In genomic region chr11:100863080-100863581, GRCh38 we compare ENCODE assay signal across 1 cellular context.
A peak's percentile ranks its signal among the peaks of the same experiment; 100 is the strongest.
TF ChIP-seq lines count a peak whose summit lies in the region.

No MANE protein-coding gene starts in this region.

TF ChIP-seq in K562, 482 proteins besides CTCF, POLR2A, EP300 and RAD21 (continued from another document and continues in another):
- TF ChIP-seq MLLT1 (IDR thresholded peaks at IDR 0.05): no peak
- peak in 1 of 2 experiments; percentile 46; a peak in 1 of 3 replicates for TF ChIP-seq CBX3 (IDR thresholded peaks at IDR 0.05; ENCODE audit: borderline replicate concordance in 1 of 2, low read length in 2 of 2)
- no peak for TF ChIP-seq ZNF197 (CRISPR knock-in tag; IDR thresholded peaks at IDR 0.05; ENCODE audit: low read depth)
- TF ChIP-seq CREB3L1 (IDR thresholded peaks at IDR 0.05; ENCODE audit: borderline replicate concordance, low read depth): no peak
- no peak for TF ChIP-seq MXI1 (IDR thresholded peaks at IDR 0.05; ENCODE audit: low read depth, low read length)
- TF ChIP-seq XRCC5 (IDR thresholded peaks at IDR 0.05; ENCODE audit: low read depth, low read length): no peak
- TF ChIP-seq PKNOX1 (IDR thresholded peaks at IDR 0.05): no peak; the same call in 1 of the 2 replicates
- no peak for TF ChIP-seq PHB (CRISPR knock-in tag; IDR thresholded peaks at IDR 0.05)
- no peak for TF ChIP-seq COPS2 (conservative IDR thresholded peaks at IDR 0.05)
- TF ChIP-seq SAFB (IDR thresholded peaks at IDR 0.05; ENCODE audit: borderline replicate concordance, low read depth, low read length): no peak
- TF ChIP-seq MCM3 (IDR thresholded peaks at IDR 0.05): no peak
- no peak for TF ChIP-seq ZNF449 (CRISPR knock-in tag; IDR thresholded peaks at IDR 0.05)
- no peak for TF ChIP-seq ZNF717 (CRISPR knock-in tag; IDR thresholded peaks at IDR 0.05)
- TF ChIP-seq NFXL1 (CRISPR knock-in tag; IDR thresholded peaks at IDR 0.05): no peak
- TF ChIP-seq ZNF398 (CRISPR knock-in tag; IDR thresholded peaks at IDR 0.05): no peak
- TF ChIP-seq ZNF445 (CRISPR knock-in tag; IDR thresholded peaks at IDR 0.05; ENCODE audit: low read depth): no peak
- no peak for TF ChIP-seq NFRKB (IDR thresholded peaks at IDR 0.05; ENCODE audit: low read depth)
- no peak for TF ChIP-seq HBP1 (CRISPR knock-in tag; IDR thresholded peaks at IDR 0.05)
- peak; percentile 68 for TF ChIP-seq PRDM10 (IDR thresholded peaks at IDR 0.05; ENCODE audit: partially characterized antibody)
- TF ChIP-seq ETS2 (tag; IDR thresholded peaks at IDR 0.05; ENCODE audit: borderline replicate concordance, poor library complexity, severe bottlenecking): no peak
- no peak for TF ChIP-seq CHD4 (IDR thresholded peaks at IDR 0.05; ENCODE audit: insufficient read depth, insufficient replicate concordance, low read depth, low read length, poor library complexity, severe bottlenecking)
- TF ChIP-seq THRB (CRISPR knock-in tag; conservative IDR thresholded peaks at IDR 0.05): no peak
- TF ChIP-seq KDM2B (CRISPR knock-in tag; IDR thresholded peaks at IDR 0.05): no peak
- TF ChIP-seq PTBP1 (IDR thresholded peaks at IDR 0.05; ENCODE audit: low read depth, low read length): no peak
- no peak for TF ChIP-seq RBM25 (IDR thresholded peaks at IDR 0.05; ENCODE audit: low read depth, low read length, severe bottlenecking)
- TF ChIP-seq HMGXB4 (CRISPR knock-in tag; IDR thresholded peaks at IDR 0.05): no peak
- no peak for TF ChIP-seq ETV6 (IDR thresholded peaks at IDR 0.05; ENCODE audit: borderline replicate concordance in 1 of 2, low read depth in 2 of 2, low read length in 1 of 2)
- no peak for TF ChIP-seq ETV6 (CRISPR knock-in tag; IDR thresholded peaks at IDR 0.05; ENCODE audit: borderline replicate concordance)
- TF ChIP-seq FOSL1 (tag; conservative IDR thresholded peaks at IDR 0.05): peak; percentile 53
- peak; percentile 71 to 76; a peak in 3 of 4 replicates for TF ChIP-seq KDM1A (IDR thresholded peaks at IDR 0.05)
- TF ChIP-seq HDAC8 (tag; IDR thresholded peaks at IDR 0.05): no peak
- TF ChIP-seq TCFL5 (CRISPR knock-in tag; conservative IDR thresholded peaks at IDR 0.05): no peak
- TF ChIP-seq JUND (IDR thresholded peaks at IDR 0.05; ENCODE audit: borderline replicate concordance, low read depth, low read length): peak; percentile 43; the same call in 1 of the 2 replicates
- peak; percentile 36; the same call in 1 of the 3 replicates for TF ChIP-seq JUND (tag; IDR thresholded peaks at IDR 0.05; ENCODE audit: borderline replicate concordance, low read depth, low read length)
- TF ChIP-seq SRSF7 (optimal IDR thresholded peaks at IDR 0.05; ENCODE audit: low read depth, low read length): no peak
- no peak for TF ChIP-seq ZBTB2 (IDR thresholded peaks at IDR 0.05)
- TF ChIP-seq ZNF239 (CRISPR knock-in tag; IDR thresholded peaks at IDR 0.05): no peak; the same call in 1 of the 2 replicates
- 0 out of 2 replicates have a peak, but pooled peaks have one; percentile 60 for TF ChIP-seq NCOA1 (IDR thresholded peaks at IDR 0.05; ENCODE audit: low read depth)
- no peak for TF ChIP-seq HIVEP1 (CRISPR knock-in tag; IDR thresholded peaks at IDR 0.05)
- no peak for TF ChIP-seq SIX5 (IDR thresholded peaks at IDR 0.05; ENCODE audit: borderline replicate concordance in 1 of 2, insufficient read depth in 1 of 2, low read depth in 1 of 2, low read length in 2 of 2)
- TF ChIP-seq HDAC3 (IDR thresholded peaks at IDR 0.05; ENCODE audit: borderline replicate concordance, partially characterized antibody): no peak
- TF ChIP-seq MYC (IDR thresholded peaks at IDR 0.05; ENCODE audit: low read depth, low read length): no peak
- TF ChIP-seq MYC (CRISPR knock-in tag; IDR thresholded peaks at IDR 0.05; ENCODE audit: borderline replicate concordance, low read depth): no peak
- no peak for TF ChIP-seq HNRNPH1 (optimal IDR thresholded peaks at IDR 0.05; ENCODE audit: low read depth, low read length)
- TF ChIP-seq SRSF1 (IDR thresholded peaks at IDR 0.05; ENCODE audit: low read depth, low read length): no peak
- TF ChIP-seq SPI1 (IDR thresholded peaks at IDR 0.05; ENCODE audit: borderline replicate concordance, low read depth, low read length): no peak
- TF ChIP-seq RNF2 (IDR thresholded peaks at IDR 0.05): peak; percentile 29; the same call in 1 of the 2 replicates
- peak; percentile 77; the same call in 1 of the 2 replicates for TF ChIP-seq KLF16 (IDR thresholded peaks at IDR 0.05)
- no peak for TF ChIP-seq ZNF431 (CRISPR knock-in tag; IDR thresholded peaks at IDR 0.05)
- TF ChIP-seq RBM22 (IDR thresholded peaks at IDR 0.05; ENCODE audit: low read depth, low read length, poor library complexity, severe bottlenecking): no peak
- TF ChIP-seq MAFG (tag; conservative IDR thresholded peaks at IDR 0.05): peak; percentile 94
- 0 out of 2 replicates have a peak, but pooled peaks have one; percentile 60 for TF ChIP-seq MTA3 (IDR thresholded peaks at IDR 0.05; ENCODE audit: borderline replicate concordance)
- peak; percentile 88 for TF ChIP-seq TAL1 (IDR thresholded peaks at IDR 0.05)
